21 cellular contexts compared by ENCODE assay signal in genomic region chr11:134576721-134577171, GRCh38.
"Had no signal": no experiment of that assay in that cellular context is flagged by ENCODE, and none has a peak within 500 bp of the region (broad histone marks: within the 10 kb centered on the region; RNA-seq: fewer than 3 reads in every experiment).

No MANE protein-coding gene starts in this region.

- H3K27ac ChIP-seq: breast epithelium, colonic mucosa, foreskin keratinocyte, left lung, testis, VCaP had no signal

- H3K9me3 Mint-ChIP-seq: activated CD4-positive, alpha-beta T cell treated with anti-CD3 and anti-CD28 coated beads, Interleukin-2, amount 10 ng/mL, durations not matched to agents 24 days and 14 days; activated naive CD8-positive, alpha-beta T cell treated with anti-CD3 and anti-CD28 coated beads, Interleukin-2, amount 10 ng/mL, durations not matched to agents 7 days and 5 days; nephron; stimulated activated naive B cell treated with anti-CD40 and anti-IgM and Interleukin-4, amounts not matched to agents 10 μg/mL and 1 μg/mL and 100 μg/mL, for 72 hours had no signal

- H3K4me3 Mint-ChIP-seq: activated CD4-positive, alpha-beta T cell treated with anti-CD3 and anti-CD28 coated beads, Interleukin-2, amount 10 ng/mL, durations not matched to agents 24 days and 14 days; activated CD8-positive, alpha-beta T cell treated with anti-CD3 and anti-CD28 coated beads, Interleukin-2, amount 10 ng/mL, durations not matched to agents 7 days and 5 days; activated naive CD8-positive, alpha-beta T cell treated with anti-CD3 and anti-CD28 coated beads, Interleukin-2, amount 10 ng/mL, durations not matched to agents 7 days and 5 days; nephron; stimulated activated naive B cell treated with anti-CD40 and anti-IgM and Interleukin-4, amounts not matched to agents 10 μg/mL and 1 μg/mL and 100 μg/mL, for 72 hours had no signal

- H3K36me3 Mint-ChIP-seq: activated naive CD8-positive, alpha-beta T cell treated with anti-CD3 and anti-CD28 coated beads, Interleukin-2, amount 10 ng/mL, durations not matched to agents 7 days and 5 days; stimulated activated naive B cell treated with anti-CD40 and anti-IgM and Interleukin-4, amounts not matched to agents 10 μg/mL and 1 μg/mL and 100 μg/mL, for 72 hours had no signal

- H3K9me2 ChIP-seq: SK-N-SH had no signal

- H3K27me3 ChIP-seq: colonic mucosa, foreskin keratinocyte, testis had no signal

- H3K36me3 ChIP-seq: breast epithelium, colonic mucosa, left lung had no signal

- H3K27ac Mint-ChIP-seq: activated CD4-positive, alpha-beta T cell treated with anti-CD3 and anti-CD28 coated beads, Interleukin-2, amount 10 ng/mL, durations not matched to agents 24 days and 14 days; activated CD8-positive, alpha-beta T cell treated with anti-CD3 and anti-CD28 coated beads, Interleukin-2, amount 10 ng/mL, durations not matched to agents 7 days and 5 days; activated naive CD8-positive, alpha-beta T cell treated with anti-CD3 and anti-CD28 coated beads, Interleukin-2, amount 10 ng/mL, durations not matched to agents 7 days and 5 days; nephron had no signal

- ATAC-seq: activated CD4-positive, CD25-positive, alpha-beta regulatory T cell treated with anti-CD3 and anti-CD28 coated beads, Interleukin-2, amount 50 U/mL, for 24 hours; activated CD8-positive, alpha-beta T cell treated with anti-CD3 and anti-CD28 coated beads, Interleukin-2, amount 10 ng/mL, durations not matched to agents 7 days and 5 days; foreskin keratinocyte; left lung; sciatic nerve; stimulated activated naive B cell treated with anti-CD40 and anti-IgM and Interleukin-4, amounts not matched to agents 10 μg/mL and 1 μg/mL and 100 μg/mL, for 72 hours had no signal

- H3K4me3 ChIP-seq: breast epithelium, colonic mucosa, left lung, smooth muscle cell, testis had no signal

- H3K9ac ChIP-seq: SK-N-SH had no signal

- H3K9me3 ChIP-seq: breast epithelium, colonic mucosa, left lung, SK-N-SH, testis had no signal

- DNase-seq: activated CD4-positive, alpha-beta T cell treated with anti-CD3 and anti-CD28 coated beads, Interleukin-2, amount 10 ng/mL, durations not matched to agents 24 days and 14 days; activated naive CD4-positive, alpha-beta T cell treated with Interleukin-2 at 50 U/mL for 16 hours; activated naive CD8-positive, alpha-beta T cell treated with anti-CD3 and anti-CD28 coated beads, Interleukin-2, amount 10 ng/mL, durations not matched to agents 7 days and 5 days; amniotic stem cell; colonic mucosa; erythroblast; foreskin keratinocyte; left lung; mammary epithelial cell; SK-N-SH; stimulated activated CD4-positive, alpha-beta T cell treated with anti-CD3 and anti-CD28 coated beads, Interleukin-15, amount 100 ng/mL, for 24 hours; stimulated activated naive B cell treated with anti-CD40 and anti-IgM and Interleukin-4, amounts not matched to agents 10 μg/mL and 1 μg/mL and 100 μg/mL, for 72 hours; testis; trophoblast cell had no signal

- H3K4me1 Mint-ChIP-seq: activated CD4-positive, alpha-beta T cell treated with anti-CD3 and anti-CD28 coated beads, Interleukin-2, amount 10 ng/mL, durations not matched to agents 24 days and 14 days; nephron; stimulated activated naive B cell treated with anti-CD40 and anti-IgM and Interleukin-4, amounts not matched to agents 10 μg/mL and 1 μg/mL and 100 μg/mL, for 72 hours had no signal

- H3K4me2 ChIP-seq: SK-N-SH, smooth muscle cell had no signal

- H3K4me1 ChIP-seq: breast epithelium, colonic mucosa, foreskin keratinocyte, left lung, testis had no signal
